Comparison of ENCODE assay signal across 1 cellular context in the genomic region with DNA sequence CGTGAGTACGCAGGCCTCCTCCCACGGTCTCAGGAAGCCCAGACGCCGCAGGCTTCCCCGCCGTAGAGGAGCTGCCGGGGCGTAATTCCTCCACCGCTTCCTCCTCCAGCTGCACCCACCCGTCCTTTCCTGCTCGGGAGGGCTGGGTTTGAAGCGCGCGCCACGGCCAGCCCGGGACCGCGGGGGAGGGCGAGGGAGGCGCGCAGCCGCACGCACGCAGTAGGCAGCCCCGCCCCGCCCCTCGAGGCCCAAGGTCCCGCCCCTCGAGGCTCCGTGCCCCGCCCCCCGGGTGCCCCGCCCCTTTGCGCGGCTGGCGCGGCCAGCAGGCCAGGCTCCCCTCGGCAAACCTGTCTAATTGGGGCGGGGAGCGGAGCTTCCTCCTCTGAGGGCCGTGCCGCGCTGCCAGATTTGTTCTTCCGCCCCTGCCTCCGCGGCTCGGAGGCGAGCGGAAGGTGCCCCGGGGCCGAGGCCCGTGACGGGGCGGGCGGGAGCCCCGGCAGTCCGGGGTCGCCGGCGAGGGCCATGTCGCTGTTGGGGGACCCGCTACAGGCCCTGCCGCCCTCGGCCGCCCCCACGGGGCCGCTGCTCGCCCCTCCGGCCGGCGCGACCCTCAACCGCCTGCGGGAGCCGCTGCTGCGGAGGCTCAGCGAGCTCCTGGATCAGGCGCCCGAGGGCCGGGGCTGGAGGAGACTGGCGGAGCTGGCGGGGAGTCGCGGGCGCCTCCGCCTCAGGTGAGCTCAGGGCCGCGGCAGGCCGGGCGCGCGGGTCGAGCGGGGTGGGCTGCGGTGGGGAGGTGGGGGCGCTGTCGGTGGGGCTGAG.
TF ChIP-seq lines count a peak whose summit lies in the region.

A gene with protein sequence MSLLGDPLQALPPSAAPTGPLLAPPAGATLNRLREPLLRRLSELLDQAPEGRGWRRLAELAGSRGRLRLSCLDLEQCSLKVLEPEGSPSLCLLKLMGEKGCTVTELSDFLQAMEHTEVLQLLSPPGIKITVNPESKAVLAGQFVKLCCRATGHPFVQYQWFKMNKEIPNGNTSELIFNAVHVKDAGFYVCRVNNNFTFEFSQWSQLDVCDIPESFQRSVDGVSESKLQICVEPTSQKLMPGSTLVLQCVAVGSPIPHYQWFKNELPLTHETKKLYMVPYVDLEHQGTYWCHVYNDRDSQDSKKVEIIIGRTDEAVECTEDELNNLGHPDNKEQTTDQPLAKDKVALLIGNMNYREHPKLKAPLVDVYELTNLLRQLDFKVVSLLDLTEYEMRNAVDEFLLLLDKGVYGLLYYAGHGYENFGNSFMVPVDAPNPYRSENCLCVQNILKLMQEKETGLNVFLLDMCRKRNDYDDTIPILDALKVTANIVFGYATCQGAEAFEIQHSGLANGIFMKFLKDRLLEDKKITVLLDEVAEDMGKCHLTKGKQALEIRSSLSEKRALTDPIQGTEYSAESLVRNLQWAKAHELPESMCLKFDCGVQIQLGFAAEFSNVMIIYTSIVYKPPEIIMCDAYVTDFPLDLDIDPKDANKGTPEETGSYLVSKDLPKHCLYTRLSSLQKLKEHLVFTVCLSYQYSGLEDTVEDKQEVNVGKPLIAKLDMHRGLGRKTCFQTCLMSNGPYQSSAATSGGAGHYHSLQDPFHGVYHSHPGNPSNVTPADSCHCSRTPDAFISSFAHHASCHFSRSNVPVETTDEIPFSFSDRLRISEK (plus strand): TSS at position 344 of the 819 bp plus-strand sequence. CDS start 179 bp downstream, at position 523.

TF ChIP-seq in HepG2, 621 proteins besides CTCF, POLR2A, EP300 and RAD21 (continued from another document and continues in another):
- TF ChIP-seq, protein P1, sequence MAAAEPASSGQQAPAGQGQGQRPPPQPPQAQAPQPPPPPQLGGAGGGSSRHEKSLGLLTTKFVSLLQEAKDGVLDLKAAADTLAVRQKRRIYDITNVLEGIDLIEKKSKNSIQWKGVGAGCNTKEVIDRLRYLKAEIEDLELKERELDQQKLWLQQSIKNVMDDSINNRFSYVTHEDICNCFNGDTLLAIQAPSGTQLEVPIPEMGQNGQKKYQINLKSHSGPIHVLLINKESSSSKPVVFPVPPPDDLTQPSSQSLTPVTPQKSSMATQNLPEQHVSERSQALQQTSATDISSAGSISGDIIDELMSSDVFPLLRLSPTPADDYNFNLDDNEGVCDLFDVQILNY (CRISPR knock-in tag; conservative IDR thresholded peaks at IDR 0.05), result peak; percentile 94
- TF ChIP-seq, protein P2, sequence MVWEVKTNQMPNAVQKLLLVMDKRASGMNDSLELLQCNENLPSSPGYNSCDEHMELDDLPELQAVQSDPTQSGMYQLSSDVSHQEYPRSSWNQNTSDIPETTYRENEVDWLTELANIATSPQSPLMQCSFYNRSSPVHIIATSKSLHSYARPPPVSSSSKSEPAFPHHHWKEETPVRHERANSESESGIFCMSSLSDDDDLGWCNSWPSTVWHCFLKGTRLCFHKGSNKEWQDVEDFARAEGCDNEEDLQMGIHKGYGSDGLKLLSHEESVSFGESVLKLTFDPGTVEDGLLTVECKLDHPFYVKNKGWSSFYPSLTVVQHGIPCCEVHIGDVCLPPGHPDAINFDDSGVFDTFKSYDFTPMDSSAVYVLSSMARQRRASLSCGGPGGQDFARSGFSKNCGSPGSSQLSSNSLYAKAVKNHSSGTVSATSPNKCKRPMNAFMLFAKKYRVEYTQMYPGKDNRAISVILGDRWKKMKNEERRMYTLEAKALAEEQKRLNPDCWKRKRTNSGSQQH (CRISPR knock-in tag; IDR thresholded peaks at IDR 0.05; ENCODE audit: low read depth), result peak; percentile 81; the same call in 1 of the 2 replicates
- TF ChIP-seq ZNF558 (CRISPR knock-in tag; IDR thresholded peaks at IDR 0.05; ENCODE audit: borderline replicate concordance), result peak; percentile 77; the same call in 1 of the 2 replicates
- peak; percentile 39; the same call in 1 of the 2 replicates for TF ChIP-seq ZNF788 (CRISPR knock-in tag; IDR thresholded peaks at IDR 0.05; ENCODE audit: borderline replicate concordance)
- TF ChIP-seq MED13 (CRISPR knock-in tag; IDR thresholded peaks at IDR 0.05), result peak; percentile 47; the same call in 1 of the 2 replicates
- TF ChIP-seq, protein P3, sequence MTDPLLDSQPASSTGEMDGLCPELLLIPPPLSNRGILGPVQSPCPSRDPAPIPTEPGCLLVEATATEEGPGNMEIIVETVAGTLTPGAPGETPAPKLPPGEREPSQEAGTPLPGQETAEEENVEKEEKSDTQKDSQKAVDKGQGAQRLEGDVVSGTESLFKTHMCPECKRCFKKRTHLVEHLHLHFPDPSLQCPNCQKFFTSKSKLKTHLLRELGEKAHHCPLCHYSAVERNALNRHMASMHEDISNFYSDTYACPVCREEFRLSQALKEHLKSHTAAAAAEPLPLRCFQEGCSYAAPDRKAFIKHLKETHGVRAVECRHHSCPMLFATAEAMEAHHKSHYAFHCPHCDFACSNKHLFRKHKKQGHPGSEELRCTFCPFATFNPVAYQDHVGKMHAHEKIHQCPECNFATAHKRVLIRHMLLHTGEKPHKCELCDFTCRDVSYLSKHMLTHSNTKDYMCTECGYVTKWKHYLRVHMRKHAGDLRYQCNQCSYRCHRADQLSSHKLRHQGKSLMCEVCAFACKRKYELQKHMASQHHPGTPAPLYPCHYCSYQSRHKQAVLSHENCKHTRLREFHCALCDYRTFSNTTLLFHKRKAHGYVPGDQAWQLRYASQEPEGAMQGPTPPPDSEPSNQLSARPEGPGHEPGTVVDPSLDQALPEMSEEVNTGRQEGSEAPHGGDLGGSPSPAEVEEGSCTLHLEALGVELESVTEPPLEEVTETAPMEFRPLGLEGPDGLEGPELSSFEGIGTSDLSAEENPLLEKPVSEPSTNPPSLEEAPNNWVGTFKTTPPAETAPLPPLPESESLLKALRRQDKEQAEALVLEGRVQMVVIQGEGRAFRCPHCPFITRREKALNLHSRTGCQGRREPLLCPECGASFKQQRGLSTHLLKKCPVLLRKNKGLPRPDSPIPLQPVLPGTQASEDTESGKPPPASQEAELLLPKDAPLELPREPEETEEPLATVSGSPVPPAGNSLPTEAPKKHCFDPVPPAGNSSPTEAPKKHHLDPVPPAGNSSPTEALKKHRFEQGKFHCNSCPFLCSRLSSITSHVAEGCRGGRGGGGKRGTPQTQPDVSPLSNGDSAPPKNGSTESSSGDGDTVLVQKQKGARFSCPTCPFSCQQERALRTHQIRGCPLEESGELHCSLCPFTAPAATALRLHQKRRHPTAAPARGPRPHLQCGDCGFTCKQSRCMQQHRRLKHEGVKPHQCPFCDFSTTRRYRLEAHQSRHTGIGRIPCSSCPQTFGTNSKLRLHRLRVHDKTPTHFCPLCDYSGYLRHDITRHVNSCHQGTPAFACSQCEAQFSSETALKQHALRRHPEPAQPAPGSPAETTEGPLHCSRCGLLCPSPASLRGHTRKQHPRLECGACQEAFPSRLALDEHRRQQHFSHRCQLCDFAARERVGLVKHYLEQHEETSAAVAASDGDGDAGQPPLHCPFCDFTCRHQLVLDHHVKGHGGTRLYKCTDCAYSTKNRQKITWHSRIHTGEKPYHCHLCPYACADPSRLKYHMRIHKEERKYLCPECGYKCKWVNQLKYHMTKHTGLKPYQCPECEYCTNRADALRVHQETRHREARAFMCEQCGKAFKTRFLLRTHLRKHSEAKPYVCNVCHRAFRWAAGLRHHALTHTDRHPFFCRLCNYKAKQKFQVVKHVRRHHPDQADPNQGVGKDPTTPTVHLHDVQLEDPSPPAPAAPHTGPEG (CRISPR knock-in tag; IDR thresholded peaks at IDR 0.05), result peak; percentile 85; the same call in 1 of the 2 replicates
- peak; percentile 29; the same call in 1 of the 2 replicates for TF ChIP-seq ZNF143 (CRISPR knock-in tag; IDR thresholded peaks at IDR 0.05)
- TF ChIP-seq AHR (CRISPR knock-in tag; IDR thresholded peaks at IDR 0.05), result peak; percentile 71; the same call in 1 of the 2 replicates
- TF ChIP-seq MBNL3 (CRISPR knock-in tag; conservative IDR thresholded peaks at IDR 0.05), result no peak
- TF ChIP-seq, protein P4, sequence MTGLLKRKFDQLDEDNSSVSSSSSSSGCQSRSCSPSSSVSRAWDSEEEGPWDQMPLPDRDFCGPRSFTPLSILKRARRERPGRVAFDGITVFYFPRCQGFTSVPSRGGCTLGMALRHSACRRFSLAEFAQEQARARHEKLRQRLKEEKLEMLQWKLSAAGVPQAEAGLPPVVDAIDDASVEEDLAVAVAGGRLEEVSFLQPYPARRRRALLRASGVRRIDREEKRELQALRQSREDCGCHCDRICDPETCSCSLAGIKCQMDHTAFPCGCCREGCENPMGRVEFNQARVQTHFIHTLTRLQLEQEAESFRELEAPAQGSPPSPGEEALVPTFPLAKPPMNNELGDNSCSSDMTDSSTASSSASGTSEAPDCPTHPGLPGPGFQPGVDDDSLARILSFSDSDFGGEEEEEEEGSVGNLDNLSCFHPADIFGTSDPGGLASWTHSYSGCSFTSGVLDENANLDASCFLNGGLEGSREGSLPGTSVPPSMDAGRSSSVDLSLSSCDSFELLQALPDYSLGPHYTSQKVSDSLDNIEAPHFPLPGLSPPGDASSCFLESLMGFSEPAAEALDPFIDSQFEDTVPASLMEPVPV (CRISPR knock-in tag; IDR thresholded peaks at IDR 0.05), result 0 out of 2 replicates have a peak, but pooled peaks have one; percentile 87
- TF ChIP-seq ERF (CRISPR knock-in tag; IDR thresholded peaks at IDR 0.05), result peak; percentile 63; the same call in 1 of the 2 replicates
- TF ChIP-seq SIN3A (IDR thresholded peaks at IDR 0.05; ENCODE audit: borderline replicate concordance, low read depth, low read length), result peak; percentile 98
- TF ChIP-seq KLF6 (CRISPR knock-in tag; IDR thresholded peaks at IDR 0.05), result 0 out of 2 replicates have a peak, but pooled peaks have one; percentile 50
- 0 out of 2 replicates have a peak, but pooled peaks have one; percentile 15 for TF ChIP-seq RXRB (CRISPR knock-in tag; IDR thresholded peaks at IDR 0.05; ENCODE audit: borderline replicate concordance)
- TF ChIP-seq ZNF792 (CRISPR knock-in tag; IDR thresholded peaks at IDR 0.05), result 0 out of 2 replicates have a peak, but pooled peaks have one; percentile 19
- 0 out of 2 replicates have a peak, but pooled peaks have one; percentile 5 for TF ChIP-seq CCDC6 (CRISPR knock-in tag; IDR thresholded peaks at IDR 0.05)
- TF ChIP-seq SNAPC2 (CRISPR knock-in tag; IDR thresholded peaks at IDR 0.05), result 0 out of 2 replicates have a peak, but pooled peaks have one; percentile 3
- TF ChIP-seq, protein P5, sequence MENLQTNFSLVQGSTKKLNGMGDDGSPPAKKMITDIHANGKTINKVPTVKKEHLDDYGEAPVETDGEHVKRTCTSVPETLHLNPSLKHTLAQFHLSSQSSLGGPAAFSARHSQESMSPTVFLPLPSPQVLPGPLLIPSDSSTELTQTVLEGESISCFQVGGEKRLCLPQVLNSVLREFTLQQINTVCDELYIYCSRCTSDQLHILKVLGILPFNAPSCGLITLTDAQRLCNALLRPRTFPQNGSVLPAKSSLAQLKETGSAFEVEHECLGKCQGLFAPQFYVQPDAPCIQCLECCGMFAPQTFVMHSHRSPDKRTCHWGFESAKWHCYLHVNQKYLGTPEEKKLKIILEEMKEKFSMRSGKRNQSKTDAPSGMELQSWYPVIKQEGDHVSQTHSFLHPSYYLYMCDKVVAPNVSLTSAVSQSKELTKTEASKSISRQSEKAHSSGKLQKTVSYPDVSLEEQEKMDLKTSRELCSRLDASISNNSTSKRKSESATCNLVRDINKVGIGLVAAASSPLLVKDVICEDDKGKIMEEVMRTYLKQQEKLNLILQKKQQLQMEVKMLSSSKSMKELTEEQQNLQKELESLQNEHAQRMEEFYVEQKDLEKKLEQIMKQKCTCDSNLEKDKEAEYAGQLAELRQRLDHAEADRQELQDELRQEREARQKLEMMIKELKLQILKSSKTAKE (CRISPR knock-in tag; IDR thresholded peaks at IDR 0.05; ENCODE audit: borderline replicate concordance), result no peak
- TF ChIP-seq ZNF34 (CRISPR knock-in tag; IDR thresholded peaks at IDR 0.05; ENCODE audit: borderline replicate concordance), result no peak; the same call in 1 of the 2 replicates
- 0 out of 2 replicates have a peak, but pooled peaks have one; percentile 53 for TF ChIP-seq KDM5B (CRISPR knock-in tag; IDR thresholded peaks at IDR 0.05; ENCODE audit: borderline replicate concordance)
- TF ChIP-seq ZFYVE20 (CRISPR knock-in tag; IDR thresholded peaks at IDR 0.05; ENCODE audit: borderline replicate concordance, low read depth), result no peak
- 0 out of 2 replicates have a peak, but pooled peaks have one; percentile 71 for TF ChIP-seq NRL (CRISPR knock-in tag; IDR thresholded peaks at IDR 0.05; ENCODE audit: borderline replicate concordance)
- TF ChIP-seq NFRKB (IDR thresholded peaks at IDR 0.05), result no peak
- TF ChIP-seq, protein P6, sequence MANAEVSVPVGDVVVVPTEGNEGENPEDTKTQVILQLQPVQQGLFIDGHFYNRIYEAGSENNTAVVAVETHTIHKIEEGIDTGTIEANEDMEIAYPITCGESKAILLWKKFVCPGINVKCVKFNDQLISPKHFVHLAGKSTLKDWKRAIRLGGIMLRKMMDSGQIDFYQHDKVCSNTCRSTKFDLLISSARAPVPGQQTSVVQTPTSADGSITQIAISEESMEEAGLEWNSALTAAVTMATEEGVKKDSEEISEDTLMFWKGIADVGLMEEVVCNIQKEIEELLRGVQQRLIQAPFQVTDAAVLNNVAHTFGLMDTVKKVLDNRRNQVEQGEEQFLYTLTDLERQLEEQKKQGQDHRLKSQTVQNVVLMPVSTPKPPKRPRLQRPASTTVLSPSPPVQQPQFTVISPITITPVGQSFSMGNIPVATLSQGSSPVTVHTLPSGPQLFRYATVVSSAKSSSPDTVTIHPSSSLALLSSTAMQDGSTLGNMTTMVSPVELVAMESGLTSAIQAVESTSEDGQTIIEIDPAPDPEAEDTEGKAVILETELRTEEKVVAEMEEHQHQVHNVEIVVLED (CRISPR knock-in tag; IDR thresholded peaks at IDR 0.05; ENCODE audit: borderline replicate concordance), result peak; percentile 79
- TF ChIP-seq, protein P7, sequence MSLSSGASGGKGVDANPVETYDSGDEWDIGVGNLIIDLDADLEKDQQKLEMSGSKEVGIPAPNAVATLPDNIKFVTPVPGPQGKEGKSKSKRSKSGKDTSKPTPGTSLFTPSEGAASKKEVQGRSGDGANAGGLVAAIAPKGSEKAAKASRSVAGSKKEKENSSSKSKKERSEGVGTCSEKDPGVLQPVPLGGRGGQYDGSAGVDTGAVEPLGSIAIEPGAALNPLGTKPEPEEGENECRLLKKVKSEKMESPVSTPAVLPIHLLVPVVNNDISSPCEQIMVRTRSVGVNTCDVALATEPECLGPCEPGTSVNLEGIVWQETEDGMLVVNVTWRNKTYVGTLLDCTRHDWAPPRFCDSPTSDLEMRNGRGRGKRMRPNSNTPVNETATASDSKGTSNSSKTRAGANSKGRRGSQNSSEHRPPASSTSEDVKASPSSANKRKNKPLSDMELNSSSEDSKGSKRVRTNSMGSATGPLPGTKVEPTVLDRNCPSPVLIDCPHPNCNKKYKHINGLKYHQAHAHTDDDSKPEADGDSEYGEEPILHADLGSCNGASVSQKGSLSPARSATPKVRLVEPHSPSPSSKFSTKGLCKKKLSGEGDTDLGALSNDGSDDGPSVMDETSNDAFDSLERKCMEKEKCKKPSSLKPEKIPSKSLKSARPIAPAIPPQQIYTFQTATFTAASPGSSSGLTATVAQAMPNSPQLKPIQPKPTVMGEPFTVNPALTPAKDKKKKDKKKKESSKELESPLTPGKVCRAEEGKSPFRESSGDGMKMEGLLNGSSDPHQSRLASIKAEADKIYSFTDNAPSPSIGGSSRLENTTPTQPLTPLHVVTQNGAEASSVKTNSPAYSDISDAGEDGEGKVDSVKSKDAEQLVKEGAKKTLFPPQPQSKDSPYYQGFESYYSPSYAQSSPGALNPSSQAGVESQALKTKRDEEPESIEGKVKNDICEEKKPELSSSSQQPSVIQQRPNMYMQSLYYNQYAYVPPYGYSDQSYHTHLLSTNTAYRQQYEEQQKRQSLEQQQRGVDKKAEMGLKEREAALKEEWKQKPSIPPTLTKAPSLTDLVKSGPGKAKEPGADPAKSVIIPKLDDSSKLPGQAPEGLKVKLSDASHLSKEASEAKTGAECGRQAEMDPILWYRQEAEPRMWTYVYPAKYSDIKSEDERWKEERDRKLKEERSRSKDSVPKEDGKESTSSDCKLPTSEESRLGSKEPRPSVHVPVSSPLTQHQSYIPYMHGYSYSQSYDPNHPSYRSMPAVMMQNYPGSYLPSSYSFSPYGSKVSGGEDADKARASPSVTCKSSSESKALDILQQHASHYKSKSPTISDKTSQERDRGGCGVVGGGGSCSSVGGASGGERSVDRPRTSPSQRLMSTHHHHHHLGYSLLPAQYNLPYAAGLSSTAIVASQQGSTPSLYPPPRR (CRISPR knock-in tag; IDR thresholded peaks at IDR 0.05; ENCODE audit: borderline replicate concordance), result peak; percentile 46
- peak; percentile 81; the same call in 1 of the 2 replicates for TF ChIP-seq SALL2 (CRISPR knock-in tag; IDR thresholded peaks at IDR 0.05)
